Comparison of ENCODE assay signal across 11 cellular contexts in genomic region chr4:56654238-56654632, GRCh38. TPM values are rescaled to one million over a fixed set of nuclear protein-coding genes. Genes with fewer than 3 reads are reported as not detected.
A peak's percentile ranks its signal among the peaks of the same experiment; 100 is the strongest.
DNase-seq lines count a peak whose midpoint lies in the region; ATAC-seq, FAIRE-seq and TF ChIP-seq lines count a peak whose summit lies in the region.
"Had no signal": no experiment of that assay in that cellular context is flagged by ENCODE, and none has a peak within 500 bp of the region (broad histone marks: within the 10 kb centered on the region; RNA-seq: fewer than 3 reads in every experiment).

No MANE protein-coding gene starts in this region.

- H3K4me1 ChIP-seq in HEK293 (ENCODE audit: control insufficient read depth, insufficient read depth, low read length) (peaks cover 26% of the 10 kb centered on the region), endothelial cell of umbilical vein (ENCODE audit: control insufficient read depth, extremely low read depth, insufficient read depth, low read length) (peaks cover 26% of the 10 kb centered on the region), skeletal muscle tissue (ENCODE audit: control insufficient read depth in 3 of 3, insufficient read depth in 3 of 3, low read length in 3 of 3) (peaks cover 32 to 43% (median 34%) of the 10 kb centered on the region in 3 donors)

- CTCF ChIA-PET in HEK293 (lab: Yijun Ruan, JAX) (no interaction called here), endothelial cell of umbilical vein (lab: Charles Lee) (interaction anchor here (1.0 to 3.6 kb wide), 10 partner anchors 9 to 509 kb away, joined by 3 to 25 read pairs (median 6); no protein-coding TSS in a partner anchor)

- H3K27ac ChIP-seq in HEK293 (ENCODE audit: extremely low read depth, low read depth, low read length) (no peak overlapping the region), endothelial cell of umbilical vein (ENCODE audit: insufficient read depth, low read depth, low read length) (no peak overlapping the region), skeletal muscle tissue (ENCODE audit: low read depth, low read length) (peak overlapping the region; percentile 89)
- H3K27ac ChIP-seq: right atrium auricular region had no signal

- POLR2A ChIA-PET in HEK293 (lab: Yijun Ruan, JAX) (no interaction called here), endothelial cell of umbilical vein (lab: Charles Lee) (no interaction called here)

- BruUV-seq in endothelial cell of umbilical vein (replicated peaks; lab: Mats Ljungman, UMichigan), result no TSS peak

- TF ChIP-seq CTCF in HEK293 (tag by site-specific recombination; IDR thresholded peaks at IDR 0.05) (no peak), endothelial cell of umbilical vein (IDR thresholded peaks at IDR 0.05; ENCODE audit: extremely low read depth in 1 of 2, insufficient read depth in 1 of 2, low read depth in 1 of 2, low read length in 2 of 2) (no peak)

- H3K4me3 ChIP-seq in HEK293 (ENCODE audit: low read depth, low read length) (no peak overlapping the region), endothelial cell of umbilical vein (replicated peaks in 1 of 3; ENCODE audit: insufficient read depth in 1 of 3, low read depth in 1 of 3, low read length in 3 of 3) (peak overlapping the region in 1 of 3 experiments; percentile 9), skeletal muscle tissue (ENCODE audit: low read length in 3 of 3) (peak overlapping the region; percentile 1 to 86 (median 85))

- H3K9ac ChIP-seq in endothelial cell of umbilical vein (replicated peaks; ENCODE audit: extremely low read depth, insufficient read depth, low read length) (no peak overlapping the region), skeletal muscle tissue (ENCODE audit: low read depth in 1 of 3, low read length in 3 of 3) (peak overlapping the region in 2 of 3 donors; percentile 8 to 84)

- no peaks in the 10 kb centered on the region for H3K79me2 ChIP-seq in endothelial cell of umbilical vein (ENCODE audit: control insufficient read depth, insufficient read depth, low read length)

- ATAC-seq in GM18870 (IDR thresholded peaks at IDR 0.05; ENCODE audit: unreplicated experiment) (no peak), HG03439 (IDR thresholded peaks at IDR 0.05; ENCODE audit: unreplicated experiment) (no peak)

- DNase-seq in NCI-H774 (lab: John Stamatoyannopoulos, UW) (peak; percentile 10), endothelial cell of umbilical vein (ENCODE audit: low read depth, low spot score) (no peak)
- DNase-seq in stimulated activated CD4-positive, alpha-beta T cell treated with anti-CD3 and anti-CD28 coated beads, Interleukin-4, amount 100 ng/mL, for 24 hours, result no peak
- DNase-seq: foreskin fibroblast, SHP77 had no signal

- H3K9me1 ChIP-seq in endothelial cell of umbilical vein (replicated peaks; ENCODE audit: control insufficient read depth, extremely low read depth, insufficient read depth, low read length), result no peaks in the 10 kb centered on the region

- H3K27me3 ChIP-seq in endothelial cell of umbilical vein (ENCODE audit: control insufficient read depth in 2 of 2, insufficient read depth in 2 of 2, low read length in 2 of 2) (peaks cover 0 to 9% of the 10 kb centered on the region in 2 experiments), skeletal muscle tissue (ENCODE audit: control insufficient read depth in 3 of 3, insufficient read depth in 3 of 3, low read length in 3 of 3) (no peaks in the 10 kb centered on the region)
- H3K27me3 ChIP-seq: right atrium auricular region had no signal

- H3K36me3 ChIP-seq in HEK293 (ENCODE audit: control insufficient read depth in 2 of 2, insufficient read depth in 1 of 2, low read length in 2 of 2), result no peaks in the 10 kb centered on the region
- no peaks in the 10 kb centered on the region for H3K36me3 ChIP-seq in endothelial cell of umbilical vein (ENCODE audit: control insufficient read depth in 2 of 2, extremely low read depth in 1 of 2, insufficient read depth in 2 of 2, low read length in 2 of 2)
- no peaks in the 10 kb centered on the region for H3K36me3 ChIP-seq in skeletal muscle tissue (ENCODE audit: control insufficient read depth in 3 of 3, insufficient read depth in 3 of 3, low read length in 3 of 3)
- H3K36me3 ChIP-seq: right atrium auricular region had no signal

- peak overlapping the region; percentile 59 for H3K4me2 ChIP-seq in endothelial cell of umbilical vein (ENCODE audit: insufficient read depth, low read length)

- dilution Hi-C loops in endothelial cell of umbilical vein (cut with MboI; ENCODE audit: extremely low pct_ligation_motif_present, low sequenced_read_pairs), result no loop called here

- H2AFZ ChIP-seq in endothelial cell of umbilical vein (ENCODE audit: low read depth, low read length), result no peak overlapping the region

- TF ChIP-seq POLR2A in endothelial cell of umbilical vein (IDR thresholded peaks at IDR 0.05; ENCODE audit: low read depth, low read length), result no peak

- H4K20me1 ChIP-seq in endothelial cell of umbilical vein (replicated peaks; ENCODE audit: control insufficient read depth, extremely low read depth, insufficient read depth, low read length), result no peaks in the 10 kb centered on the region

- no peak for FAIRE-seq in endothelial cell of umbilical vein (lab: Jason Lieb, UNC)
- FAIRE-seq: bronchial epithelial cell had no signal

- no peaks in the 10 kb centered on the region for H3K9me3 ChIP-seq in HEK293 (ENCODE audit: control insufficient read depth, insufficient read depth, low read depth, low read length)
- H3K9me3 ChIP-seq in endothelial cell of umbilical vein (replicated peaks; ENCODE audit: control insufficient read depth, insufficient read depth, low read length), result no peaks in the 10 kb centered on the region
- no peaks in the 10 kb centered on the region for H3K9me3 ChIP-seq in skeletal muscle tissue (ENCODE audit: control insufficient read depth in 3 of 3, low read length in 3 of 3)
- H3K9me3 ChIP-seq: right atrium auricular region had no signal

- intact Hi-C loops in endothelial cell of umbilical vein (cut with micrococcal nuclease), result no loop called here

TF ChIP-seq in HEK293, 187 proteins besides CTCF, POLR2A, EP300 and RAD21:
- 0 out of 2 replicates have a peak, but pooled peaks have one; percentile 22 for TF ChIP-seq ZFHX2 (tag by site-specific recombination; conservative IDR thresholded peaks at IDR 0.05)
- TF ChIP-seq FEZF1 (tag by site-specific recombination; IDR thresholded peaks at IDR 0.05), result peak; percentile 38; the same call in 1 of the 2 replicates
- peak; percentile 26; the same call in 1 of the 2 replicates for TF ChIP-seq ZNF843 (tag by site-specific recombination; IDR thresholded peaks at IDR 0.05)
- no peak for TF ChIP-seq ZNF266 (tag by site-specific recombination; IDR thresholded peaks at IDR 0.05; ENCODE audit: low read depth)
- no peak for TF ChIP-seq ZNF596 (tag by site-specific recombination; IDR thresholded peaks at IDR 0.05)
- no peak for TF ChIP-seq ZNF530 (tag by site-specific recombination; IDR thresholded peaks at IDR 0.05; ENCODE audit: low read depth)
- no peak for TF ChIP-seq ZNF521 (tag by site-specific recombination; IDR thresholded peaks at IDR 0.05)
- TF ChIP-seq ZNF138 (tag by site-specific recombination; IDR thresholded peaks at IDR 0.05; ENCODE audit: borderline replicate concordance), result no peak
- TF ChIP-seq EGR2 (tag by site-specific recombination; IDR thresholded peaks at IDR 0.05; ENCODE audit: low read depth), result peak; percentile 38; the same call in 1 of the 2 replicates
- no peak for TF ChIP-seq ZNF701 (tag by site-specific recombination; IDR thresholded peaks at IDR 0.05)
- no peak for TF ChIP-seq ZNF747 (tag by site-specific recombination; IDR thresholded peaks at IDR 0.05)
- TF ChIP-seq OSR2 (tag by site-specific recombination; IDR thresholded peaks at IDR 0.05), result no peak
- TF ChIP-seq HOXC10 (CRISPR knock-in tag; IDR thresholded peaks at IDR 0.05), result no peak

TF ChIP-seq in endothelial cell of umbilical vein, 7 proteins besides CTCF, POLR2A, EP300 and RAD21:
- TF ChIP-seq MAX (IDR thresholded peaks at IDR 0.05; ENCODE audit: insufficient read depth, insufficient read length) (no peak), POLR2AphosphoS5 (IDR thresholded peaks at IDR 0.05; ENCODE audit: insufficient read depth, low read depth, low read length) (no peak), JUN (IDR thresholded peaks at IDR 0.05; ENCODE audit: borderline replicate concordance, insufficient read depth, insufficient read length, low read depth) (no peak), EZH2 (IDR thresholded peaks at IDR 0.05; ENCODE audit: borderline replicate concordance, low read depth, low read length, severe bottlenecking) (no peak), GATA2 (IDR thresholded peaks at IDR 0.05; ENCODE audit: insufficient read depth, insufficient read length, low read depth, low read length) (no peak), FOS (IDR thresholded peaks at IDR 0.05; ENCODE audit: borderline replicate concordance, insufficient read depth, low read length) (no peak), MYC (IDR thresholded peaks at IDR 0.05; ENCODE audit: low read depth, low read length) (no peak)

RNA-seq across cellular contexts. Expression of gene HOPX, which starts 26.9 kb away (rescaled TPM):
- total RNA-seq in endothelial cell of umbilical vein, result 0.62 and 5.8 TPM in 2 replicates
- 2.3 and 3.8 TPM in 2 replicates for polyA plus RNA-seq in endothelial cell of umbilical vein
- 6.4 and 8.8 TPM in 2 replicates for polyA plus RNA-seq in endothelial cell of umbilical vein (2011; cell fraction: cytosol; rRNA removed)
- polyA plus RNA-seq in endothelial cell of umbilical vein (2011; cell fraction: nucleus; rRNA removed), result 2.8 and 3.1 TPM in 2 replicates
- polyA plus RNA-seq in endothelial cell of umbilical vein (2012), result 2.8 and 8.4 TPM in 2 replicates
- polyA minus RNA-seq in endothelial cell of umbilical vein, result 0.63 and 1.1 TPM in 2 replicates
- not detected for polyA minus RNA-seq in endothelial cell of umbilical vein (2011; cell fraction: cytosol; rRNA and poly(A)+ RNA removed)
- 0.48 and 0.53 TPM in 2 replicates for polyA minus RNA-seq in endothelial cell of umbilical vein (2011; cell fraction: nucleus; rRNA and poly(A)+ RNA removed)
- 15.7 TPM for total RNA-seq in skeletal muscle tissue
